Comparison of ENCODE assay signal across 8 cellular contexts in genomic region chr4:74397748-74398426, GRCh38. TPM values are rescaled to one million over a fixed set of nuclear protein-coding genes. Genes with fewer than 3 reads are reported as not detected.
DNase-seq lines count a peak whose midpoint lies in the region; ATAC-seq, FAIRE-seq and TF ChIP-seq lines count a peak whose summit lies in the region.

No MANE protein-coding gene starts in this region.

- H3K27me3 Mint-ChIP-seq in activated naive CD8-positive, alpha-beta T cell treated with anti-CD3 and anti-CD28 coated beads for 36 hours: no peaks in the 10 kb centered on the region

- H3K4me1 Mint-ChIP-seq in activated naive CD8-positive, alpha-beta T cell treated with anti-CD3 and anti-CD28 coated beads for 36 hours: peaks cover 9% of the 10 kb centered on the region

- peak overlapping the region; percentile 79 for H2AFZ ChIP-seq in osteoblast (ENCODE audit: low read length)

- H3K9me3 ChIP-seq in osteoblast (ENCODE audit: low read depth, low read length): no peaks in the 10 kb centered on the region

- H3K79me2 ChIP-seq in osteoblast (ENCODE audit: insufficient read depth, low read length): no peaks in the 10 kb centered on the region

- ATAC-seq in HG03354 (IDR thresholded peaks at IDR 0.05; ENCODE audit: poor library complexity, severe bottlenecking, unreplicated experiment) (peak; percentile 48), GM18505 (IDR thresholded peaks at IDR 0.05; ENCODE audit: unreplicated experiment) (no peak), HG02938 (IDR thresholded peaks at IDR 0.05; ENCODE audit: unreplicated experiment) (no peak)

- no peaks in the 10 kb centered on the region for H3K27me3 ChIP-seq in osteoblast (ENCODE audit: insufficient read depth, low read length)

- no peak for DNase-seq in GM12891 (ENCODE audit: insufficient read length, low spot score)
- DNase-seq in activated naive CD8-positive, alpha-beta T cell treated with anti-CD3 and anti-CD28 coated beads for 36 hours: peak; percentile 4
- DNase-seq in osteoblast (ENCODE audit: insufficient read length, low spot score, missing footprints): peak; percentile 57
- no peak for DNase-seq in mesenteric fat pad (ENCODE audit: low spot score)
- no peak for DNase-seq in SHP77 treated with DMSO at 0.1 percent for 48 hours (lab: John Stamatoyannopoulos, UW)

- no peak for TF ChIP-seq CTCF in osteoblast (IDR thresholded peaks at IDR 0.05; ENCODE audit: extremely low read depth, low read depth, low read length)

- H3K36me3 Mint-ChIP-seq in activated naive CD8-positive, alpha-beta T cell treated with anti-CD3 and anti-CD28 coated beads for 36 hours: no peaks in the 10 kb centered on the region

- peaks cover 4% of the 10 kb centered on the region for H3K4me1 ChIP-seq in osteoblast (ENCODE audit: insufficient read depth, low read length)

- H3K4me3 Mint-ChIP-seq in activated naive CD8-positive, alpha-beta T cell treated with anti-CD3 and anti-CD28 coated beads for 36 hours: peak overlapping the region; percentile 98

- H3K36me3 ChIP-seq in osteoblast (ENCODE audit: insufficient read depth, low read length): no peaks in the 10 kb centered on the region

- FAIRE-seq in GM12891 (lab: Jason Lieb, UNC): peak; percentile 41

- H3K4me3 ChIP-seq in osteoblast (ENCODE audit: insufficient read depth, low read length): peak overlapping the region; percentile 25

- H4K20me1 ChIP-seq in osteoblast (ENCODE audit: insufficient read depth, low read length): no peaks in the 10 kb centered on the region

- peak overlapping the region; percentile 64 for H3K4me2 ChIP-seq in osteoblast (ENCODE audit: insufficient read depth, low read length)

- no peak overlapping the region for H3K27ac ChIP-seq in osteoblast (ENCODE audit: low read depth, low read length)

- peak overlapping the region; percentile 98 for H3K27ac Mint-ChIP-seq in activated naive CD8-positive, alpha-beta T cell treated with anti-CD3 and anti-CD28 coated beads for 36 hours

- H3K9me3 Mint-ChIP-seq in activated naive CD8-positive, alpha-beta T cell treated with anti-CD3 and anti-CD28 coated beads for 36 hours: peaks cover 1% of the 10 kb centered on the region

- no peak for TF ChIP-seq POLR2A in GM12891 (IDR thresholded peaks at IDR 0.05; ENCODE audit: low read depth, low read length)
- TF ChIP-seq POLR2A in GM18505 (IDR thresholded peaks at IDR 0.05; ENCODE audit: borderline replicate concordance, extremely low read depth, insufficient read depth, insufficient read length): no peak

TF ChIP-seq in GM12891, 5 proteins besides CTCF, POLR2A, EP300 and RAD21:
- TF ChIP-seq POLR2AphosphoS5 (IDR thresholded peaks at IDR 0.05; ENCODE audit: low read depth, low read length) (no peak), SPI1 (IDR thresholded peaks at IDR 0.05; ENCODE audit: low read depth, low read length) (no peak), TAF1 (IDR thresholded peaks at IDR 0.05; ENCODE audit: low read depth, low read length) (no peak), POU2F2 (IDR thresholded peaks at IDR 0.05; ENCODE audit: low read depth, low read length) (no peak), PAX5 (IDR thresholded peaks at IDR 0.05; ENCODE audit: insufficient read depth, low read length, severe bottlenecking) (no peak)

RNA-seq across cellular contexts. Expression of gene EREG, which starts 32.9 kb away (rescaled TPM):
- polyA plus RNA-seq in GM12891 (2012; ENCODE audit: low read depth, missing spikeins): 0.06 TPM
- not detected for total RNA-seq in activated naive CD8-positive, alpha-beta T cell treated with anti-CD3 and anti-CD28 coated beads for 36 hours
- total RNA-seq in osteoblast (0.29 and 1.1 TPM in 2 replicates), mesenteric fat pad (4.1 TPM)

RNA-seq across cellular contexts. Expression of gene AREG, which starts 47.0 kb away (rescaled TPM):
- polyA plus RNA-seq in GM12891 (2012; ENCODE audit: low read depth, missing spikeins): not detected
- total RNA-seq in activated naive CD8-positive, alpha-beta T cell treated with anti-CD3 and anti-CD28 coated beads for 36 hours: under 1 TPM in 1 of 2 experiments, not detected in 1; 0.28 TPM
- total RNA-seq in osteoblast: under 0.01 and 0.36 TPM in 2 replicates
- total RNA-seq in mesenteric fat pad: 41.0 TPM

Comparison
In these comparisons a context has a peak if more than half of its experiments do, and no peak if none do; other contexts are left out.
1. DNase-seq: peak in activated naive CD8-positive, alpha-beta T cell treated with anti-CD3 and anti-CD28 coated beads for 36 hours (single experiment) and osteoblast (single experiment); none in GM12891 (single experiment), mesenteric fat pad (single experiment) and SHP77 treated with DMSO at 0.1 percent for 48 hours (single experiment).
2. RNA of gene AREG, which starts 47.0 kb away (total RNA-seq): 41.0 TPM in mesenteric fat pad (single experiment); under 0.01 to 0.36 TPM in osteoblast and 0.28 TPM in activated naive CD8-positive, alpha-beta T cell treated with anti-CD3 and anti-CD28 coated beads for 36 hours; every median in the first group is over 10 times any median in the second.